Comparison of ENCODE assay signal across 26 cellular contexts in genomic region chr13:51577690-51578089, GRCh38.
"Had no signal": no experiment of that assay in that cellular context is flagged by ENCODE, and none has a peak within 500 bp of the region (broad histone marks: within the 10 kb centered on the region; RNA-seq: fewer than 3 reads in every experiment).

No MANE protein-coding gene starts in this region.

- H3K36me3 ChIP-seq: left lung, thyroid gland had no signal

- H3K27me3 ChIP-seq: hepatocyte, left lung, thyroid gland had no signal

- H3K4me3 Mint-ChIP-seq: activated naive CD8-positive, alpha-beta T cell treated with anti-CD3 and anti-CD28 coated beads for 36 hours; endodermal cell; immature natural killer cell; naive thymus-derived CD8-positive, alpha-beta T cell; T-helper 17 cell had no signal

- H3K4me1 ChIP-seq: left lung, thyroid gland had no signal

- H3K27me3 Mint-ChIP-seq: activated naive CD8-positive, alpha-beta T cell treated with anti-CD3 and anti-CD28 coated beads for 36 hours; T-helper 17 cell had no signal

- H3K9me3 Mint-ChIP-seq: activated naive CD8-positive, alpha-beta T cell treated with anti-CD3 and anti-CD28 coated beads for 36 hours; endodermal cell; naive thymus-derived CD8-positive, alpha-beta T cell had no signal

- H3K9me3 ChIP-seq: left lung, thyroid gland had no signal

- FAIRE-seq: astrocyte, urothelium cell line had no signal

- ATAC-seq: left lung; naive thymus-derived CD8-positive, alpha-beta T cell; stimulated activated naive CD8-positive, alpha-beta T cell treated with anti-CD3 and anti-CD28 coated beads, Interleukin-15, Interleukin-2, amounts not matched to agents 100 U/mL and 50 U/mL, for 24 hours; T-helper 17 cell had no signal

- H3K27ac Mint-ChIP-seq: activated naive CD8-positive, alpha-beta T cell treated with anti-CD3 and anti-CD28 coated beads for 36 hours; endodermal cell; immature natural killer cell; naive thymus-derived CD8-positive, alpha-beta T cell; progenitor cell of endocrine pancreas; T-helper 17 cell had no signal

- H3K36me3 Mint-ChIP-seq: activated naive CD8-positive, alpha-beta T cell treated with anti-CD3 and anti-CD28 coated beads for 36 hours; naive thymus-derived CD8-positive, alpha-beta T cell had no signal

- H3K27ac ChIP-seq: coronary artery, hepatocyte, left lung, thyroid gland had no signal

- H3K4me3 ChIP-seq: coronary artery, hepatocyte, left lung, lung, thyroid gland had no signal

- DNase-seq: activated CD4-positive, alpha-beta T cell treated with anti-CD3 and anti-CD28 coated beads for 4 hours; activated CD4-positive, alpha-beta T cell treated with anti-CD3 and anti-CD28 coated beads, Interleukin-2, amount 50 U/mL, for 48 hours; activated CD4-positive, CD25-positive, alpha-beta regulatory T cell; activated CD8-positive, alpha-beta memory T cell treated with anti-CD3 and anti-CD28 coated beads, Interleukin-2, amount 50 U/mL, for 48 hours; activated naive CD4-positive, alpha-beta T cell treated with Interleukin-2 at 50 U/mL for 16 hours; activated naive CD8-positive, alpha-beta T cell treated with anti-CD3 and anti-CD28 coated beads for 36 hours; activated T-cell treated with anti-CD3 and anti-CD28 coated beads, Interleukin-2, amount 50 U/mL, for 48 hours; cerebellar nuclear complex; endodermal cell; foreskin melanocyte; glutamatergic neuron; immature natural killer cell; kidney glomerular epithelial cell; left lung; naive thymus-derived CD8-positive, alpha-beta T cell; stimulated activated CD4-positive, alpha-beta T cell treated with anti-CD3 and anti-CD28 coated beads, Interleukin-12 subunit alpha, Interleukin-12 subunit beta, amount 100 ng/mL, for 4 hours; stimulated activated CD4-positive, alpha-beta T cell treated with anti-CD3 and anti-CD28 coated beads, Interleukin-4, amount 100 ng/mL, for 4 hours; stimulated activated naive CD8-positive, alpha-beta T cell treated with anti-CD3 and anti-CD28 coated beads, Interleukin-15, Interleukin-2, amounts not matched to agents 100 U/mL and 50 U/mL, for 24 hours; T-helper 17 cell; thyroid gland had no signal

- H3K4me1 Mint-ChIP-seq: activated naive CD8-positive, alpha-beta T cell treated with anti-CD3 and anti-CD28 coated beads for 36 hours; endodermal cell had no signal
